3 cellular contexts compared by ENCODE assay signal in the genomic region with DNA sequence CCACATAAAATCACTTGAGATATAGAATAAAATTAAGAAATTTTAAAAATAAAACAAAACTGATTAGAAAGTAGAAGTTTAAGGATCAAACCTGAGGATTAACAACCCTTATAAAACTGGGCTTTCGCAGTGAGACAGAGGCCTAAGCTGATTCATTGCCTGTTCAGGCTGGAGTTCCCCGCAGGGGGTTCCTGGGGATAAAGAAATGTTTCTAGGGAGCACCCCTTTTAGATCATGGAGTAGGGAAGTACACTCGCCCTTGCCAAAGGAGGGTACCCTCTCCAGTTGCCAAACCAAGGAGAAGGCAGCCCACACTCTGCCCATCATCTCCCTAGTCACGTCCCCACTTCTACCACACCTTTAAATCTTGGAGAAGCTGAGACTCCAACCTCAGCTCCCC.
TF ChIP-seq lines count a peak whose summit lies in the region.

No MANE protein-coding gene starts in this region.

TF ChIP-seq in SK-N-SH, 30 proteins besides CTCF, POLR2A, EP300 and RAD21 (continued from another document):
- TF ChIP-seq, protein P1, sequence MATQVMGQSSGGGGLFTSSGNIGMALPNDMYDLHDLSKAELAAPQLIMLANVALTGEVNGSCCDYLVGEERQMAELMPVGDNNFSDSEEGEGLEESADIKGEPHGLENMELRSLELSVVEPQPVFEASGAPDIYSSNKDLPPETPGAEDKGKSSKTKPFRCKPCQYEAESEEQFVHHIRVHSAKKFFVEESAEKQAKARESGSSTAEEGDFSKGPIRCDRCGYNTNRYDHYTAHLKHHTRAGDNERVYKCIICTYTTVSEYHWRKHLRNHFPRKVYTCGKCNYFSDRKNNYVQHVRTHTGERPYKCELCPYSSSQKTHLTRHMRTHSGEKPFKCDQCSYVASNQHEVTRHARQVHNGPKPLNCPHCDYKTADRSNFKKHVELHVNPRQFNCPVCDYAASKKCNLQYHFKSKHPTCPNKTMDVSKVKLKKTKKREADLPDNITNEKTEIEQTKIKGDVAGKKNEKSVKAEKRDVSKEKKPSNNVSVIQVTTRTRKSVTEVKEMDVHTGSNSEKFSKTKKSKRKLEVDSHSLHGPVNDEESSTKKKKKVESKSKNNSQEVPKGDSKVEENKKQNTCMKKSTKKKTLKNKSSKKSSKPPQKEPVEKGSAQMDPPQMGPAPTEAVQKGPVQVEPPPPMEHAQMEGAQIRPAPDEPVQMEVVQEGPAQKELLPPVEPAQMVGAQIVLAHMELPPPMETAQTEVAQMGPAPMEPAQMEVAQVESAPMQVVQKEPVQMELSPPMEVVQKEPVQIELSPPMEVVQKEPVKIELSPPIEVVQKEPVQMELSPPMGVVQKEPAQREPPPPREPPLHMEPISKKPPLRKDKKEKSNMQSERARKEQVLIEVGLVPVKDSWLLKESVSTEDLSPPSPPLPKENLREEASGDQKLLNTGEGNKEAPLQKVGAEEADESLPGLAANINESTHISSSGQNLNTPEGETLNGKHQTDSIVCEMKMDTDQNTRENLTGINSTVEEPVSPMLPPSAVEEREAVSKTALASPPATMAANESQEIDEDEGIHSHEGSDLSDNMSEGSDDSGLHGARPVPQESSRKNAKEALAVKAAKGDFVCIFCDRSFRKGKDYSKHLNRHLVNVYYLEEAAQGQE (IDR thresholded peaks at IDR 0.05; ENCODE audit: low read depth, low read length) = no peak
- TF ChIP-seq, protein P2, sequence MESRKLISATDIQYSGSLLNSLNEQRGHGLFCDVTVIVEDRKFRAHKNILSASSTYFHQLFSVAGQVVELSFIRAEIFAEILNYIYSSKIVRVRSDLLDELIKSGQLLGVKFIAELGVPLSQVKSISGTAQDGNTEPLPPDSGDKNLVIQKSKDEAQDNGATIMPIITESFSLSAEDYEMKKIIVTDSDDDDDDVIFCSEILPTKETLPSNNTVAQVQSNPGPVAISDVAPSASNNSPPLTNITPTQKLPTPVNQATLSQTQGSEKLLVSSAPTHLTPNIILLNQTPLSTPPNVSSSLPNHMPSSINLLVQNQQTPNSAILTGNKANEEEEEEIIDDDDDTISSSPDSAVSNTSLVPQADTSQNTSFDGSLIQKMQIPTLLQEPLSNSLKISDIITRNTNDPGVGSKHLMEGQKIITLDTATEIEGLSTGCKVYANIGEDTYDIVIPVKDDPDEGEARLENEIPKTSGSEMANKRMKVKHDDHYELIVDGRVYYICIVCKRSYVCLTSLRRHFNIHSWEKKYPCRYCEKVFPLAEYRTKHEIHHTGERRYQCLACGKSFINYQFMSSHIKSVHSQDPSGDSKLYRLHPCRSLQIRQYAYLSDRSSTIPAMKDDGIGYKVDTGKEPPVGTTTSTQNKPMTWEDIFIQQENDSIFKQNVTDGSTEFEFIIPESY (IDR thresholded peaks at IDR 0.05; ENCODE audit: borderline replicate concordance, low read depth) = no peak
- TF ChIP-seq CHD2 (IDR thresholded peaks at IDR 0.05; ENCODE audit: low read length, partially characterized antibody) (no peak), MXI1 (IDR thresholded peaks at IDR 0.05; ENCODE audit: low read depth, low read length) (no peak), MEF2A (IDR thresholded peaks at IDR 0.05; ENCODE audit: borderline replicate concordance, low read depth) (no peak), FOSL2 (IDR thresholded peaks at IDR 0.05; ENCODE audit: borderline replicate concordance, low read depth) (no peak), JUND (IDR thresholded peaks at IDR 0.05) (no peak), POLR2AphosphoS5 (IDR thresholded peaks at IDR 0.05; ENCODE audit: low read depth, low read length) (no peak), YY1 (IDR thresholded peaks at IDR 0.05; ENCODE audit: low read depth) (no peak), GATA2 (CRISPR knock-in tag; IDR thresholded peaks at IDR 0.05) (no peak)

TF ChIP-seq in SK-N-SH treated with all-trans-retinoic acid at 6 μM for 48 hours, 23 proteins besides CTCF, POLR2A, EP300 and RAD21 (continued from another document):
- TF ChIP-seq, protein P3, sequence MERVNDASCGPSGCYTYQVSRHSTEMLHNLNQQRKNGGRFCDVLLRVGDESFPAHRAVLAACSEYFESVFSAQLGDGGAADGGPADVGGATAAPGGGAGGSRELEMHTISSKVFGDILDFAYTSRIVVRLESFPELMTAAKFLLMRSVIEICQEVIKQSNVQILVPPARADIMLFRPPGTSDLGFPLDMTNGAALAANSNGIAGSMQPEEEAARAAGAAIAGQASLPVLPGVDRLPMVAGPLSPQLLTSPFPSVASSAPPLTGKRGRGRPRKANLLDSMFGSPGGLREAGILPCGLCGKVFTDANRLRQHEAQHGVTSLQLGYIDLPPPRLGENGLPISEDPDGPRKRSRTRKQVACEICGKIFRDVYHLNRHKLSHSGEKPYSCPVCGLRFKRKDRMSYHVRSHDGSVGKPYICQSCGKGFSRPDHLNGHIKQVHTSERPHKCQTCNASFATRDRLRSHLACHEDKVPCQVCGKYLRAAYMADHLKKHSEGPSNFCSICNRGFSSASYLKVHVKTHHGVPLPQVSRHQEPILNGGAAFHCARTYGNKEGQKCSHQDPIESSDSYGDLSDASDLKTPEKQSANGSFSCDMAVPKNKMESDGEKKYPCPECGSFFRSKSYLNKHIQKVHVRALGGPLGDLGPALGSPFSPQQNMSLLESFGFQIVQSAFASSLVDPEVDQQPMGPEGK (CRISPR knock-in tag; IDR thresholded peaks at IDR 0.05; ENCODE audit: borderline replicate concordance) = no peak
- no peak for TF ChIP-seq RARB (CRISPR knock-in tag; IDR thresholded peaks at IDR 0.05)
- TF ChIP-seq, protein P4, sequence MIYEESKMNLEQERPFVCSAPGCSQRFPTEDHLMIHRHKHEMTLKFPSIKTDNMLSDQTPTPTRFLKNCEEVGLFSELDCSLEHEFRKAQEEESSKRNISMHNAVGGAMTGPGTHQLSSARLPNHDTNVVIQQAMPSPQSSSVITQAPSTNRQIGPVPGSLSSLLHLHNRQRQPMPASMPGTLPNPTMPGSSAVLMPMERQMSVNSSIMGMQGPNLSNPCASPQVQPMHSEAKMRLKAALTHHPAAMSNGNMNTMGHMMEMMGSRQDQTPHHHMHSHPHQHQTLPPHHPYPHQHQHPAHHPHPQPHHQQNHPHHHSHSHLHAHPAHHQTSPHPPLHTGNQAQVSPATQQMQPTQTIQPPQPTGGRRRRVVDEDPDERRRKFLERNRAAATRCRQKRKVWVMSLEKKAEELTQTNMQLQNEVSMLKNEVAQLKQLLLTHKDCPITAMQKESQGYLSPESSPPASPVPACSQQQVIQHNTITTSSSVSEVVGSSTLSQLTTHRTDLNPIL (CRISPR knock-in tag; IDR thresholded peaks at IDR 0.05; ENCODE audit: low read depth) = no peak
- TF ChIP-seq ZNF8 (CRISPR knock-in tag; IDR thresholded peaks at IDR 0.05) = no peak
- no peak for TF ChIP-seq ISL1 (CRISPR knock-in tag; IDR thresholded peaks at IDR 0.05)
- no peak for TF ChIP-seq ZFP30 (CRISPR knock-in tag; IDR thresholded peaks at IDR 0.05)
- no peak for TF ChIP-seq OSR1 (CRISPR knock-in tag; IDR thresholded peaks at IDR 0.05)
- TF ChIP-seq SNAI2 (CRISPR knock-in tag; IDR thresholded peaks at IDR 0.05) = no peak
- TF ChIP-seq PPARA (CRISPR knock-in tag; IDR thresholded peaks at IDR 0.05; ENCODE audit: borderline replicate concordance) = no peak
- no peak for TF ChIP-seq TOX (CRISPR knock-in tag; IDR thresholded peaks at IDR 0.05; ENCODE audit: borderline replicate concordance)
- no peak for TF ChIP-seq ZC3H10 (CRISPR knock-in tag; IDR thresholded peaks at IDR 0.05)

TF ChIP-seq in HCT116, 20 proteins besides CTCF, POLR2A, EP300 and RAD21 (continued from another document):
- TF ChIP-seq, protein P2 (IDR thresholded peaks at IDR 0.05; ENCODE audit: extremely low read depth, insufficient replicate concordance, low read length) = no peak
- TF ChIP-seq FOSL1 (IDR thresholded peaks at IDR 0.05; ENCODE audit: low read depth) (no peak), EZH2 (IDR thresholded peaks at IDR 0.05) (no peak), YY1 (IDR thresholded peaks at IDR 0.05; ENCODE audit: extremely low read depth, insufficient replicate concordance, low read depth, low read length) (no peak), SP1 (IDR thresholded peaks at IDR 0.05; ENCODE audit: low read depth) (no peak)
- TF ChIP-seq, protein P5, sequence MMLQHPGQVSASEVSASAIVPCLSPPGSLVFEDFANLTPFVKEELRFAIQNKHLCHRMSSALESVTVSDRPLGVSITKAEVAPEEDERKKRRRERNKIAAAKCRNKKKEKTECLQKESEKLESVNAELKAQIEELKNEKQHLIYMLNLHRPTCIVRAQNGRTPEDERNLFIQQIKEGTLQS (IDR thresholded peaks at IDR 0.05) = no peak
